ENCODE assay signal across 13 cellular contexts in the genomic region with DNA sequence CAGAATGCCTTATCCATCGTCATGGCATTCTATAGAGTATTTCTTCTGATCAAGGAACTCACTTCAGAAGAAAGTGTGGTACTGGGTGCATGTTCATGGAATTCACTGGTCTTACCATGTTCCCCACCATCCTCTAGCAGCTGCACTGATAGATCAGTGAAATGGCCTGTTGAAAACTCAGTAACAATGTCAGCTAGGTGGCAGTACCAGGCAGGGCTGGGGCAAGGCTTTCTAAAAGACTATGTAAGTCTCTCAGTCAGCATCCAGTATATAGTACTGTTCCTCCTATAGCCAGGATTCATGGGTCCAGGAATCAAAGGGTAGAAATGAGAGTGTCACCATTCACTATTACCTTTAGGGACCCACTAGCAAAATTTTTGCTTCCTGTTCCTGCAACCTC. TPM values are rescaled to one million over a fixed set of nuclear protein-coding genes. Genes with fewer than 3 reads are reported as not detected.
DNase-seq lines count a peak whose midpoint lies in the region; ATAC-seq and TF ChIP-seq lines count a peak whose summit lies in the region.
"Had no signal": no experiment of that assay in that cellular context is flagged by ENCODE, and none has a peak within 500 bp of the region (broad histone marks: within the 10 kb centered on the region; RNA-seq: fewer than 3 reads in every experiment).

No MANE protein-coding gene starts in this region.

- H3K4me1 ChIP-seq in heart right ventricle: peaks cover 0 to 9% (median 7%) of the 10 kb centered on the region in 9 donors
- H3K4me1 ChIP-seq: adrenal gland had no signal

- no peaks in the 10 kb centered on the region for H3K36me3 ChIP-seq in heart right ventricle
- H3K36me3 ChIP-seq: adrenal gland had no signal

- H3K27ac Mint-ChIP-seq in activated naive CD4-positive, alpha-beta T cell treated with anti-CD3 and anti-CD28 coated beads for 36 hours: no peak overlapping the region
- H3K27ac Mint-ChIP-seq in type B pancreatic cell: no peak overlapping the region
- no peak overlapping the region for H3K27ac Mint-ChIP-seq in stimulated activated naive B cell treated with anti-CD40 and anti-IgM and Interleukin-4, amounts not matched to agents 10 μg/mL and 1 μg/mL and 100 μg/mL, for 72 hours
- H3K27ac Mint-ChIP-seq: natural killer cell had no signal

- no peaks in the 10 kb centered on the region for H3K9me3 ChIP-seq in heart right ventricle
- H3K9me3 ChIP-seq: adrenal gland had no signal

- H3K4me3 Mint-ChIP-seq in activated naive CD4-positive, alpha-beta T cell treated with anti-CD3 and anti-CD28 coated beads for 36 hours: no peak overlapping the region
- no peak overlapping the region for H3K4me3 Mint-ChIP-seq in type B pancreatic cell
- H3K4me3 Mint-ChIP-seq in stimulated activated naive B cell treated with anti-CD40 and anti-IgM and Interleukin-4, amounts not matched to agents 10 μg/mL and 1 μg/mL and 100 μg/mL, for 72 hours: no peak overlapping the region
- H3K4me3 Mint-ChIP-seq: natural killer cell had no signal

- intact Hi-C loops in activated naive CD4-positive, alpha-beta T cell treated with anti-CD3 and anti-CD28 coated beads for 36 hours (cut with micrococcal nuclease): no loop called here
- intact Hi-C loops in heart right ventricle (cut with DNase I): loop anchor here in 8 of 10 donors (2.0 to 10.0 kb wide), 4 partner anchors 119 to 411 kb away; no protein-coding TSS in a partner anchor

- H3K27ac ChIP-seq in heart right ventricle: no peak overlapping the region
- H3K27ac ChIP-seq: adrenal gland had no signal

- H3K4me3 ChIP-seq in WI38 (ENCODE audit: low read depth, low read length): no peak overlapping the region
- H3K4me3 ChIP-seq in heart right ventricle: no peak overlapping the region
- H3K4me3 ChIP-seq: adrenal gland had no signal

- H3K27me3 ChIP-seq in heart right ventricle: no peaks in the 10 kb centered on the region
- H3K27me3 ChIP-seq: adrenal gland had no signal

- ATAC-seq in heart right ventricle: peak in 2 of 8 donors; percentile 47 to 58
- ATAC-seq in stimulated activated naive B cell treated with anti-CD40 and anti-IgM and Interleukin-4, amounts not matched to agents 10 μg/mL and 1 μg/mL and 100 μg/mL, for 72 hours (replicated peaks): no peak
- ATAC-seq: natural killer cell had no signal

- H3K4me1 Mint-ChIP-seq in activated naive CD4-positive, alpha-beta T cell treated with anti-CD3 and anti-CD28 coated beads for 36 hours (ENCODE audit: low read depth): no peaks in the 10 kb centered on the region
- peaks cover 13% of the 10 kb centered on the region for H3K4me1 Mint-ChIP-seq in type B pancreatic cell (ENCODE audit: unreplicated experiment)
- H3K4me1 Mint-ChIP-seq in stimulated activated naive B cell treated with anti-CD40 and anti-IgM and Interleukin-4, amounts not matched to agents 10 μg/mL and 1 μg/mL and 100 μg/mL, for 72 hours: no peaks in the 10 kb centered on the region

- no peaks in the 10 kb centered on the region for H3K36me3 Mint-ChIP-seq in activated naive CD4-positive, alpha-beta T cell treated with anti-CD3 and anti-CD28 coated beads for 36 hours (ENCODE audit: low read depth)
- no peaks in the 10 kb centered on the region for H3K36me3 Mint-ChIP-seq in type B pancreatic cell
- H3K36me3 Mint-ChIP-seq in stimulated activated naive B cell treated with anti-CD40 and anti-IgM and Interleukin-4, amounts not matched to agents 10 μg/mL and 1 μg/mL and 100 μg/mL, for 72 hours: no peaks in the 10 kb centered on the region
- H3K36me3 Mint-ChIP-seq: natural killer cell had no signal

- DNase-seq in activated naive CD4-positive, alpha-beta T cell treated with anti-CD3 and anti-CD28 coated beads for 36 hours: peak; percentile 13
- no peak for DNase-seq in activated naive CD4-positive, alpha-beta T cell (lab: John Stamatoyannopoulos, UW)
- DNase-seq in heart right ventricle (no peak), type B pancreatic cell (ENCODE audit: extremely low spot score, unreplicated experiment) (no peak), ecto neural progenitor cell (ENCODE audit: low spot score) (no peak)
- no peak for DNase-seq in activated CD4-positive, alpha-beta T cell treated with anti-CD3 and anti-CD28 coated beads for 1 hour
- DNase-seq in stimulated activated naive B cell treated with anti-CD40 and anti-IgM and Interleukin-4, amounts not matched to agents 10 μg/mL and 1 μg/mL and 100 μg/mL, for 72 hours: no peak
- DNase-seq: activated CD4-positive, CD25-positive, alpha-beta regulatory T cell; natural killer cell; stimulated activated CD4-positive, alpha-beta T cell treated with anti-CD3 and anti-CD28 coated beads, Interleukin-4, amount 100 ng/mL, for 1 hour; trophoblast cell had no signal

- no peaks in the 10 kb centered on the region for H3K27me3 Mint-ChIP-seq in activated naive CD4-positive, alpha-beta T cell treated with anti-CD3 and anti-CD28 coated beads for 36 hours (ENCODE audit: low read depth)
- peaks cover 8% of the 10 kb centered on the region for H3K27me3 Mint-ChIP-seq in type B pancreatic cell
- no peaks in the 10 kb centered on the region for H3K27me3 Mint-ChIP-seq in stimulated activated naive B cell treated with anti-CD40 and anti-IgM and Interleukin-4, amounts not matched to agents 10 μg/mL and 1 μg/mL and 100 μg/mL, for 72 hours

- 0 out of 2 replicates have a peak, but pooled peaks have one; percentile 22 for TF ChIP-seq CTCF in WI38 (IDR thresholded peaks at IDR 0.05; ENCODE audit: low read depth, low read length)
- TF ChIP-seq CTCF in heart right ventricle (IDR thresholded peaks at IDR 0.05): peak in 8 of 9 donors; percentile 22 to 56 (median 41)
- TF ChIP-seq CTCF in type B pancreatic cell (conservative IDR thresholded peaks at IDR 0.05): peak; percentile 21

- CTCF ChIA-PET in activated naive CD4-positive, alpha-beta T cell treated with anti-CD3 and anti-CD28 coated beads for 36 hours (lab: Charles Lee): no interaction called here

- 84 to 86% methylated on average over 1 of the region's 1 CpG for WGBS in heart right ventricle, 2 donors

- no peaks in the 10 kb centered on the region for H3K9me3 Mint-ChIP-seq in activated naive CD4-positive, alpha-beta T cell treated with anti-CD3 and anti-CD28 coated beads for 36 hours
- peaks cover 6% of the 10 kb centered on the region for H3K9me3 Mint-ChIP-seq in type B pancreatic cell
- peaks cover 10% of the 10 kb centered on the region in 2 donors for H3K9me3 Mint-ChIP-seq in stimulated activated naive B cell treated with anti-CD40 and anti-IgM and Interleukin-4, amounts not matched to agents 10 μg/mL and 1 μg/mL and 100 μg/mL, for 72 hours
- H3K9me3 Mint-ChIP-seq: natural killer cell had no signal

RNA-seq across cellular contexts. Expression of gene LDB2, which starts 15.8 kb away (rescaled TPM):
- not detected for total RNA-seq in activated naive CD4-positive, alpha-beta T cell treated with anti-CD3 and anti-CD28 coated beads for 36 hours
- 10 to 100 TPM; 14.5 to 43.3 (median 23.5) TPM for total RNA-seq in heart right ventricle
- 10 to 100 TPM; 21.3 to 30.4 TPM for polyA plus RNA-seq in heart right ventricle
- 1.5 and 31.5 TPM in 2 replicates for total RNA-seq in type B pancreatic cell (ENCODE audit: low replicate concordance)
